In genomic region chr10:119786117-119786769, GRCh38 we compare ENCODE assay signal across 1 cellular context.
TF ChIP-seq lines count a peak whose summit lies in the region.

No MANE protein-coding gene starts in this region.

TF ChIP-seq in endothelial cell of umbilical vein, 7 proteins besides CTCF, POLR2A, EP300 and RAD21:
- TF ChIP-seq MAX (IDR thresholded peaks at IDR 0.05; ENCODE audit: insufficient read depth, insufficient read length): no peak
- TF ChIP-seq JUN (IDR thresholded peaks at IDR 0.05; ENCODE audit: borderline replicate concordance, insufficient read depth, insufficient read length, low read depth): no peak
